ENCODE assay signal across 1 cellular context in genomic region chr15:44775923-44776322, GRCh38.
TF ChIP-seq lines count a peak whose summit lies in the region.

No MANE protein-coding gene starts in this region.

TF ChIP-seq in SK-N-SH, 30 proteins besides CTCF, POLR2A, EP300 and RAD21 (continued from another document):
- TF ChIP-seq FOSL2 (IDR thresholded peaks at IDR 0.05; ENCODE audit: borderline replicate concordance, low read depth) = no peak
- TF ChIP-seq TEAD4 (IDR thresholded peaks at IDR 0.05; ENCODE audit: borderline replicate concordance, insufficient read depth) = no peak
- TF ChIP-seq POLR2AphosphoS5 (IDR thresholded peaks at IDR 0.05; ENCODE audit: low read depth, low read length) = no peak
- no peak for TF ChIP-seq FOXM1 (IDR thresholded peaks at IDR 0.05; ENCODE audit: low read depth)
- TF ChIP-seq NFIC (IDR thresholded peaks at IDR 0.05; ENCODE audit: borderline replicate concordance) = no peak; the same call in 1 of the 2 replicates
- TF ChIP-seq MEF2A (IDR thresholded peaks at IDR 0.05; ENCODE audit: borderline replicate concordance, low read depth) = no peak
- TF ChIP-seq ZBTB33 (IDR thresholded peaks at IDR 0.05; ENCODE audit: borderline replicate concordance, low read depth) = no peak
- no peak for TF ChIP-seq GABPA (IDR thresholded peaks at IDR 0.05; ENCODE audit: low read depth)
- peak; percentile 49; the same call in 1 of the 2 replicates for TF ChIP-seq FOXJ3 (CRISPR knock-in tag; IDR thresholded peaks at IDR 0.05)
- TF ChIP-seq TCF12 (IDR thresholded peaks at IDR 0.05) = no peak
- no peak for TF ChIP-seq RCOR1 (IDR thresholded peaks at IDR 0.05; ENCODE audit: low read length)
- TF ChIP-seq MXI1 (IDR thresholded peaks at IDR 0.05; ENCODE audit: low read depth, low read length) = peak; percentile 46; the same call in 1 of the 2 replicates
- no peak for TF ChIP-seq YY1 (IDR thresholded peaks at IDR 0.05; ENCODE audit: low read depth)
- no peak for TF ChIP-seq SIN3A (IDR thresholded peaks at IDR 0.05; ENCODE audit: borderline replicate concordance, low read depth, low read length)
- no peak for TF ChIP-seq JUND (IDR thresholded peaks at IDR 0.05)
TF ChIP-seq in SK-N-SH: peak in this region for 3.
